Comparison of ENCODE assay signal across 8 cellular contexts in the genomic region with DNA sequence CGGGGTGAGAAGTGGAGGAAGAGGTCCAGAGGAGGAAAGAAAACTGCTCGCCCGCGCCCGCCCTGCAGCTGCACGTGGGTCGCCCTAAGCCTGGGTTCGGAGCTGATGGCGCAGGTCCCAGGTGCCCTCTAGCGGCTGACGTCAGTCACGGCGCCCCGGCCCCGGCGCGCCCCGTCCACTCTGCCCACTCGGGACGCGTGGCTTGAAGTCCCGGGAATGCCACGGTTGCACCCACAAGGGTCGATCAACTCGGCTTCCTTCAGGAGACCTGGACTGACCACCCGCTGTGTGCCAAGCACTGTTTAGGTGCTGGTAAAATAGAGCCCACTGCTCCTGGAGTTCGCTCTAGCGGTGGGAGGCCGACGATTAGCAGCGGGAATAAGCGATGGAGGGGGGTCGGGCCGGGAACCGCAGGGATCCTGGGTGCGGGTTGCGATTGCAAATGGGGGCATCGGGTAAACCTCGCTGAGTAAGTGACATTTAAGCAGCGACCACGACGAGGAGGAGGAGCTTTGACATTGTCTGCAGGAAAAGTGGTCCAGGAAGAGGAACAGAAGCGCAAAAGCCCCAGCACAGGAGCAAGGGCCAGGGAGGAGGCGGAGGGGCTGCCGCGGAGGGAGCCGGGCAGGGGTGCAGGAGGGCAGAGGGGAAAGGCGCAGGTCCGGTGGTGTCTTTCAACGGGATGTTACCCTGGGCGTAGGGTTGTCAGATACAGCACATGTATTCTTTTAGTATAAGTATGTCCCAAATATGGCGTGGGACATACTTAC. TPM values are rescaled to one million over a fixed set of nuclear protein-coding genes. Genes with fewer than 3 reads are reported as not detected.
DNase-seq lines count a peak whose midpoint lies in the region; ATAC-seq and TF ChIP-seq lines count a peak whose summit lies in the region.

No MANE protein-coding gene starts in this region.

- 7 to 11% (median 7%) methylated on average over 37 to 52 of the region's 52 CpGs for WGBS in adrenal gland, 4 donors
- 9 to 10% (median 9%) methylated on average over 51 to 52 of the region's 52 CpGs for WGBS in psoas muscle, 3 donors

- no peaks in the 10 kb centered on the region for H3K9me3 ChIP-seq in HAP-1
- no peaks in the 10 kb centered on the region for H3K9me3 ChIP-seq in adrenal gland (replicated peaks in 1 of 3)
- H3K9me3 ChIP-seq in right atrium auricular region: no peaks in the 10 kb centered on the region
- H3K9me3 ChIP-seq in psoas muscle: no peaks in the 10 kb centered on the region

- H3K27me3 ChIP-seq in HAP-1 (ENCODE audit: low read depth): no peaks in the 10 kb centered on the region
- no peaks in the 10 kb centered on the region for H3K27me3 ChIP-seq in adrenal gland
- H3K27me3 ChIP-seq in right atrium auricular region: no peaks in the 10 kb centered on the region
- no peaks in the 10 kb centered on the region for H3K27me3 ChIP-seq in psoas muscle (ENCODE audit: insufficient read depth in 3 of 3, low read length in 2 of 3)

- peaks cover 41% of the 10 kb centered on the region for H3K4me1 ChIP-seq in HAP-1
- peaks cover 0 to 36% of the 10 kb centered on the region in 2 donors for H3K4me1 ChIP-seq in adrenal gland (replicated peaks in 1 of 2)
- peaks cover 0 to 29% of the 10 kb centered on the region in 2 donors for H3K4me1 ChIP-seq in right atrium auricular region
- peaks cover 26% of the 10 kb centered on the region for H3K4me1 ChIP-seq in psoas muscle

- in situ Hi-C loops in HAP-1 (cut with MboI; ENCODE audit: low sequenced_read_pairs): loop anchor here (5.0 to 25.0 kb wide), 4 partner anchors 77 to 352 kb away; partner anchors contain the start of genes DYNC1H1 and WDR20

- DNase-seq in GF-D8 (lab: John Stamatoyannopoulos, UW): peak; percentile 10
- DNase-seq in HAP-1 (ENCODE audit: low spot score in 2 of 2): peak; percentile 83 to 89
- peak; percentile 74 for DNase-seq in MV-4-11 (lab: John Stamatoyannopoulos, UW)
- peak; percentile 63 for DNase-seq in T follicular helper cell (ENCODE audit: low read depth)
- DNase-seq in adrenal gland: peak; percentile 81 to 93 (median 89)
- peak; percentile 86 for DNase-seq in right atrium auricular region (ENCODE audit: low spot score)
- DNase-seq in psoas muscle: peak; percentile 85 to 93
- DNase-seq in ureter (ENCODE audit: low spot score): peak; percentile 89

- TF ChIP-seq POLR2A in adrenal gland (IDR thresholded peaks at IDR 0.05): no peak

- ATAC-seq in psoas muscle: peak; percentile 56 to 62 (median 59)

- H3K27ac ChIP-seq in adrenal gland: peak overlapping the region in 3 of 5 donors; percentile 15 to 56 (median 34)
- peak overlapping the region in 1 of 2 donors; percentile 41 for H3K27ac ChIP-seq in right atrium auricular region
- H3K27ac ChIP-seq in psoas muscle: peak overlapping the region; percentile 65

- H3K4me3 ChIP-seq in HAP-1 (peak overlapping the region; percentile 37), adrenal gland (peak overlapping the region in 3 of 4 donors; percentile 8 to 52 (median 25)), right atrium auricular region (peak overlapping the region; percentile 23 to 50), psoas muscle (peak overlapping the region; percentile 71)

- TF ChIP-seq CTCF in adrenal gland (IDR thresholded peaks at IDR 0.05) (peak; percentile 75 to 96 (median 92)), right atrium auricular region (IDR thresholded peaks at IDR 0.05) (peak; percentile 92 to 98), psoas muscle (IDR thresholded peaks at IDR 0.05) (peak; percentile 93)

- H3K36me3 ChIP-seq in HAP-1 (replicated peaks) (no peaks in the 10 kb centered on the region), adrenal gland (replicated peaks in 1 of 2) (no peaks in the 10 kb centered on the region), right atrium auricular region (no peaks in the 10 kb centered on the region), psoas muscle (ENCODE audit: insufficient read depth in 1 of 2, low read depth in 1 of 2) (no peaks in the 10 kb centered on the region)

- intact Hi-C loops in adrenal gland (cut with DNase I): loop anchor here (2.0 to 5.0 kb wide), 2 partner anchors 80 to 82 kb away; no protein-coding TSS in a partner anchor
- intact Hi-C loops in psoas muscle (cut with DNase I): loop anchor here (1.0 to 10.0 kb wide), 6 partner anchors 79 to 350 kb away; partner anchors contain the start of genes DYNC1H1 (in 2 of the 2) and HSP90AA1 (in 1 of the 2)

RNA-seq across cellular contexts. Expression of gene ZNF839, which starts 5.1 kb away (rescaled TPM):
- total RNA-seq in adrenal gland: 10 to 100 TPM in 6 of 8 donors, 1 to 10 TPM in 2; 7.4 to 23.1 (median 14.1) TPM
- 10 to 100 TPM in 2 of 3 donors, 1 to 10 TPM in 1; 7.8 to 28.2 (median 27.6) TPM for polyA plus RNA-seq in adrenal gland
- 1 to 10 TPM; 6.4 to 7.8 TPM for total RNA-seq in right atrium auricular region
- total RNA-seq in psoas muscle: 10 to 100 TPM in 3 of 4 donors, 1 to 10 TPM in 1; 8.5 to 18.2 (median 12.3) TPM
- 1 to 10 TPM; 4.6 to 10.0 (median 7.2) TPM for polyA plus RNA-seq in psoas muscle
- 18.1 TPM for total RNA-seq in ureter

RNA-seq across cellular contexts. Expression of gene MOK, which starts 9.5 kb away (rescaled TPM):
- 10 to 100 TPM; 10.1 to 33.1 (median 16.4) TPM for total RNA-seq in adrenal gland
- 10 to 100 TPM; 15.4 to 54.4 (median 38.5) TPM for polyA plus RNA-seq in adrenal gland
- total RNA-seq in right atrium auricular region: 10 to 100 TPM; 10.1 to 22.9 TPM
- total RNA-seq in psoas muscle: 1 to 10 TPM; 1.8 to 3.4 (median 2.1) TPM
- polyA plus RNA-seq in psoas muscle: 10 to 100 TPM in 1 of 3 donors, 1 to 10 TPM in 2; 3.4 to 11.1 (median 4.5) TPM
- total RNA-seq in ureter: 24.4 TPM

RNA-seq across cellular contexts. Expression of gene CINP, which starts 48.3 kb away (rescaled TPM):
- 10 to 100 TPM; 38.3 to 76.0 (median 41.5) TPM for total RNA-seq in adrenal gland
- polyA plus RNA-seq in adrenal gland: 10 to 100 TPM; 39.2 to 92.6 (median 86.6) TPM
- 10 to 100 TPM; 25.0 to 31.3 TPM for total RNA-seq in right atrium auricular region
- total RNA-seq in psoas muscle: 10 to 100 TPM; 27.8 to 40.1 (median 32.5) TPM
- polyA plus RNA-seq in psoas muscle: 10 to 100 TPM; 22.5 to 42.4 (median 35.9) TPM
- 31.2 TPM for total RNA-seq in ureter

RNA-seq across cellular contexts. Expression of gene TECPR2, which starts 48.3 kb away (rescaled TPM):
- 10 to 100 TPM; 12.0 to 74.3 (median 27.4) TPM for total RNA-seq in adrenal gland
- polyA plus RNA-seq in adrenal gland: 10 to 100 TPM in 1 of 3 donors, 1 to 10 TPM in 2; 5.1 to 12.1 (median 8.3) TPM
- 10 to 100 TPM; 13.2 to 15.5 TPM for total RNA-seq in right atrium auricular region
- 10 to 100 TPM; 12.9 to 22.5 (median 18.4) TPM for total RNA-seq in psoas muscle
- polyA plus RNA-seq in psoas muscle: 10 to 100 TPM in 1 of 3 donors, 1 to 10 TPM in 2; 5.7 to 19.9 (median 5.9) TPM
- 36.3 TPM for total RNA-seq in ureter

Comparison
In these comparisons a context has a peak if more than half of its experiments do, and no peak if none do; other contexts are left out.
1. DNase-seq: peak in every context shown above with its lines; median percentile 89 in adrenal gland; 89 in psoas muscle; 89 in ureter; 86 in HAP-1; 86 in right atrium auricular region; 74 in MV-4-11; 63 in T follicular helper cell; 10 in GF-D8.